Comparison of ENCODE assay signal across 8 cellular contexts in genomic region chr6:106973841-106974336, GRCh38. TPM values are rescaled to one million over a fixed set of nuclear protein-coding genes. Genes with fewer than 3 reads are reported as not detected.
DNase-seq lines count a peak whose midpoint lies in the region; ATAC-seq and TF ChIP-seq lines count a peak whose summit lies in the region.

No MANE protein-coding gene starts in this region.

- intact Hi-C loops in CD4-positive, alpha-beta memory T cell (cut with micrococcal nuclease) = no loop called here
- intact Hi-C loops in stomach (cut with DNase I; ENCODE audit: low total_unique reads) = no loop called here

- H3K27me3 Mint-ChIP-seq in CD4-positive, alpha-beta memory T cell = peaks cover 38 to 44% of the 10 kb centered on the region in 2 donors
- peaks cover 59% of the 10 kb centered on the region for H3K27me3 Mint-ChIP-seq in activated T-cell treated with anti-CD3 and anti-CD28 coated beads, Interleukin-2, amount 50 U/mL, for 4 hours (ENCODE audit: low read depth)

- no peaks in the 10 kb centered on the region for H3K36me3 Mint-ChIP-seq in CD4-positive, alpha-beta memory T cell
- H3K36me3 Mint-ChIP-seq in activated T-cell treated with anti-CD3 and anti-CD28 coated beads, Interleukin-2, amount 50 U/mL, for 4 hours (ENCODE audit: insufficient read depth) = no peaks in the 10 kb centered on the region

- no peaks in the 10 kb centered on the region for H3K9me3 Mint-ChIP-seq in CD4-positive, alpha-beta memory T cell
- no peaks in the 10 kb centered on the region for H3K9me3 Mint-ChIP-seq in activated T-cell treated with anti-CD3 and anti-CD28 coated beads, Interleukin-2, amount 50 U/mL, for 4 hours

- H3K27ac ChIP-seq in CD4-positive, alpha-beta memory T cell (ENCODE audit: low read depth, low read length) = no peak overlapping the region
- H3K27ac ChIP-seq in HUES64 (ENCODE audit: low read depth, low read length) = peak overlapping the region; percentile 98
- H3K27ac ChIP-seq in stomach = peak overlapping the region; percentile 92 to 97 (median 94)

- TF ChIP-seq CTCF in stomach (IDR thresholded peaks at IDR 0.05) = no peak

- no peak overlapping the region for H3K27ac Mint-ChIP-seq in CD4-positive, alpha-beta memory T cell

- peaks cover 23% of the 10 kb centered on the region for H3K4me1 ChIP-seq in CD4-positive, alpha-beta memory T cell (ENCODE audit: insufficient read depth, low read length)
- H3K4me1 ChIP-seq in HUES64 (ENCODE audit: insufficient read depth, low read length) (peaks cover 23% of the 10 kb centered on the region), stomach (peaks cover 4 to 43% (median 34%) of the 10 kb centered on the region in 4 donors)

- POLR2A ChIA-PET in CD4-positive, alpha-beta memory T cell (lab: Charles Lee; ENCODE audit: partially characterized antibody) = no interaction called here

- no peak for TF ChIP-seq EP300 in stomach (IDR thresholded peaks at IDR 0.05)

- under 1% methylated on average over 31 of the region's 31 CpGs for WGBS in HUES64
- WGBS in stomach, 5 donors = 1 to 11% (median 1%) methylated on average over 27 to 31 of the region's 31 CpGs

- peak overlapping the region; percentile 100 for H3K9ac ChIP-seq in HUES64 (ENCODE audit: low read depth, low read length)

- peak overlapping the region in 1 of 2 donors; percentile 24 for H3K4me3 ChIP-seq in CD4-positive, alpha-beta memory T cell (ENCODE audit: low read length in 2 of 2)
- H3K4me3 ChIP-seq in HUES64 (ENCODE audit: low read length) (peak overlapping the region; percentile 100), stomach (peak overlapping the region; percentile 58 to 79 (median 72))

- peaks cover 3% of the 10 kb centered on the region for H3K27me3 ChIP-seq in CD4-positive, alpha-beta memory T cell (ENCODE audit: insufficient read depth, low read length)
- H3K27me3 ChIP-seq in HUES64 (ENCODE audit: insufficient read depth, low read length) (no peaks in the 10 kb centered on the region), stomach (peaks cover 0 to 69% (median 24%) of the 10 kb centered on the region in 3 donors)

- peaks cover 2 to 20% (median 9%) of the 10 kb centered on the region in 4 donors for H3K4me1 Mint-ChIP-seq in CD4-positive, alpha-beta memory T cell
- H3K4me1 Mint-ChIP-seq in activated T-cell treated with anti-CD3 and anti-CD28 coated beads, Interleukin-2, amount 50 U/mL, for 4 hours (ENCODE audit: low read depth) = peaks cover 12% of the 10 kb centered on the region

- no peak for TF ChIP-seq POLR2A in stomach (IDR thresholded peaks at IDR 0.05)

- peak overlapping the region; percentile 55 to 81 (median 74) for H3K4me3 Mint-ChIP-seq in CD4-positive, alpha-beta memory T cell
- H3K4me3 Mint-ChIP-seq in activated T-cell treated with anti-CD3 and anti-CD28 coated beads, Interleukin-2, amount 50 U/mL, for 4 hours = peak overlapping the region; percentile 77

- CTCF ChIA-PET in CD4-positive, alpha-beta memory T cell (lab: Charles Lee; ENCODE audit: partially characterized antibody) = interaction anchor here (1.1 kb wide), 1 partner anchor 23 kb away, joined by 3 read pairs; no protein-coding TSS in a partner anchor

- no peaks in the 10 kb centered on the region for H3K9me3 ChIP-seq in CD4-positive, alpha-beta memory T cell (ENCODE audit: control insufficient read depth in 1 of 2, low read length in 2 of 2)
- H3K9me3 ChIP-seq in HUES64 (ENCODE audit: insufficient read depth, low read depth, low read length) (no peaks in the 10 kb centered on the region), stomach (no peaks in the 10 kb centered on the region)

- no peak for DNase-seq in CD4-positive, alpha-beta memory T cell
- DNase-seq in activated T-cell treated with anti-CD3 and anti-CD28 coated beads, Interleukin-2, amount 50 U/mL, for 4 hours = no peak
- DNase-seq in kidney tubule cell (ENCODE audit: low spot score) (peak; percentile 48), stomach (peak; percentile 36), GOT3 (lab: John Stamatoyannopoulos, UW) (no peak)

- H3K36me3 ChIP-seq in CD4-positive, alpha-beta memory T cell (ENCODE audit: insufficient read depth, low read length) = no peaks in the 10 kb centered on the region
- H3K36me3 ChIP-seq in HUES64 (ENCODE audit: insufficient read depth, low read length) (peaks cover 42% of the 10 kb centered on the region), stomach (no peaks in the 10 kb centered on the region)

- ATAC-seq in activated T-cell treated with anti-CD3 and anti-CD28 coated beads, Interleukin-2, amount 50 U/mL, for 4 hours = peak; percentile 7 to 18
- no peak for ATAC-seq in GM18909 (IDR thresholded peaks at IDR 0.05; ENCODE audit: poor library complexity, unreplicated experiment)
- ATAC-seq in HG03442 (IDR thresholded peaks at IDR 0.05; ENCODE audit: unreplicated experiment) = no peak

RNA-seq across cellular contexts. Expression of gene CD24, which starts 0.6 kb away (rescaled TPM):
- total RNA-seq in CD4-positive, alpha-beta memory T cell = not detected
- polyA plus RNA-seq in CD4-positive, alpha-beta memory T cell = under 1 TPM in 1 of 2 donors, not detected in 1; 0.99 TPM
- 1,556 TPM for polyA plus RNA-seq in HUES64 (2013, experiment 1 of 2)
- 1,396 TPM for polyA plus RNA-seq in HUES64 (2013, experiment 2 of 2)
- 1 to 10 TPM; 1.7 to 2.3 (median 1.7) TPM for total RNA-seq in activated T-cell treated with anti-CD3 and anti-CD28 coated beads, Interleukin-2, amount 50 U/mL, for 4 hours
- 100 to 1,000 TPM; 132 to 854 (median 472) TPM for total RNA-seq in stomach
- polyA plus RNA-seq in stomach = 100 to 1,000 TPM; 267 to 539 (median 453) TPM

RNA-seq across cellular contexts. Expression of gene MTRES1, which starts 54.1 kb away (rescaled TPM):
- total RNA-seq in CD4-positive, alpha-beta memory T cell = 10 to 100 TPM; 21.6 to 23.7 TPM
- polyA plus RNA-seq in CD4-positive, alpha-beta memory T cell = 10 to 100 TPM; 12.1 to 19.4 TPM
- 17.7 TPM for polyA plus RNA-seq in HUES64 (2013, experiment 1 of 2)
- 23.2 TPM for polyA plus RNA-seq in HUES64 (2013, experiment 2 of 2)
- 10 to 100 TPM; 15.4 to 17.1 (median 15.9) TPM for total RNA-seq in activated T-cell treated with anti-CD3 and anti-CD28 coated beads, Interleukin-2, amount 50 U/mL, for 4 hours
- total RNA-seq in stomach = 10 to 100 TPM in 4 of 5 donors, 1 to 10 TPM in 1; 6.4 to 85.2 (median 22.0) TPM
- 10 to 100 TPM; 18.2 to 33.7 (median 29.4) TPM for polyA plus RNA-seq in stomach

Comparison
In these comparisons a context has a peak if more than half of its experiments do, and no peak if none do; other contexts are left out.
1. DNase-seq: peak in kidney tubule cell (single experiment) and stomach (single experiment); none in CD4-positive, alpha-beta memory T cell (0 of 5), activated T-cell treated with anti-CD3 and anti-CD28 coated beads, Interleukin-2, amount 50 U/mL, for 4 hours (single experiment) and GOT3 (single experiment).
2. ATAC-seq: peak in activated T-cell treated with anti-CD3 and anti-CD28 coated beads, Interleukin-2, amount 50 U/mL, for 4 hours (2 of 2); none in GM18909 (single experiment) and HG03442 (single experiment).
3. RNA of gene CD24, which starts 0.6 kb away (total RNA-seq): 132 to 854 TPM in stomach; 1.7 to 2.3 TPM in activated T-cell treated with anti-CD3 and anti-CD28 coated beads, Interleukin-2, amount 50 U/mL, for 4 hours and not detected in CD4-positive, alpha-beta memory T cell; every median in the first group is over 10 times any median in the second.